In genomic region chr17:11644265-11645212, GRCh38 we compare ENCODE assay signal across 1 cellular context.
TF ChIP-seq lines count a peak whose summit lies in the region.

No MANE protein-coding gene starts in this region.

TF ChIP-seq in HepG2, 621 proteins besides CTCF, POLR2A, EP300 and RAD21 (continued from another document):
- TF ChIP-seq ZBTB40 (IDR thresholded peaks at IDR 0.05) (no peak), ZBTB40 (CRISPR knock-in tag; IDR thresholded peaks at IDR 0.05) (no peak), ZNF562 (CRISPR knock-in tag; IDR thresholded peaks at IDR 0.05; ENCODE audit: borderline replicate concordance) (no peak), SRY (CRISPR knock-in tag; IDR thresholded peaks at IDR 0.05) (no peak), ELF3 (CRISPR knock-in tag; IDR thresholded peaks at IDR 0.05) (peak; percentile 47; the same call in 1 of the 2 replicates), JUNB (CRISPR knock-in tag; IDR thresholded peaks at IDR 0.05; ENCODE audit: borderline replicate concordance) (no peak), KLF11 (CRISPR knock-in tag; IDR thresholded peaks at IDR 0.05) (no peak), MAFK (conservative IDR thresholded peaks at IDR 0.05 in 1 of 2, IDR thresholded peaks at IDR 0.05 in 1 of 2; ENCODE audit: low read length in 2 of 2) (peak; percentile 77 to 88), KDM6A (CRISPR knock-in tag; IDR thresholded peaks at IDR 0.05; ENCODE audit: low read depth) (no peak), HES4 (CRISPR knock-in tag; IDR thresholded peaks at IDR 0.05; ENCODE audit: borderline replicate concordance) (no peak), NR0B2 (CRISPR knock-in tag; IDR thresholded peaks at IDR 0.05) (no peak), TGIF2 (CRISPR knock-in tag; IDR thresholded peaks at IDR 0.05) (no peak), MAFG (CRISPR knock-in tag; IDR thresholded peaks at IDR 0.05) (no peak), ZNF558 (CRISPR knock-in tag; IDR thresholded peaks at IDR 0.05; ENCODE audit: borderline replicate concordance) (no peak), USF2 (IDR thresholded peaks at IDR 0.05; ENCODE audit: low read depth, low read length) (no peak), USF2 (CRISPR knock-in tag; IDR thresholded peaks at IDR 0.05; ENCODE audit: borderline replicate concordance) (no peak), ZNF563 (CRISPR knock-in tag; IDR thresholded peaks at IDR 0.05) (no peak), ZNF891 (CRISPR knock-in tag; IDR thresholded peaks at IDR 0.05) (no peak), GABPB1 (CRISPR knock-in tag; IDR thresholded peaks at IDR 0.05) (peak; percentile 76), TP53 (CRISPR knock-in tag; conservative IDR thresholded peaks at IDR 0.05) (no peak), ARNTL (CRISPR knock-in tag; IDR thresholded peaks at IDR 0.05) (no peak), ESRRA (CRISPR knock-in tag; IDR thresholded peaks at IDR 0.05; ENCODE audit: low read depth) (no peak), ZNF512 (CRISPR knock-in tag; IDR thresholded peaks at IDR 0.05) (no peak), ETV5 (CRISPR knock-in tag; IDR thresholded peaks at IDR 0.05; ENCODE audit: borderline replicate concordance) (peak; percentile 20; the same call in 1 of the 2 replicates), ZNF850 (CRISPR knock-in tag; conservative IDR thresholded peaks at IDR 0.05) (no peak), RELA (CRISPR knock-in tag; IDR thresholded peaks at IDR 0.05) (no peak), STAG1 (CRISPR knock-in tag; IDR thresholded peaks at IDR 0.05) (peak; percentile 71), ZBTB7B (CRISPR knock-in tag; IDR thresholded peaks at IDR 0.05) (no peak), RFX1 (IDR thresholded peaks at IDR 0.05) (no peak), GABPA (IDR thresholded peaks at IDR 0.05; ENCODE audit: low read depth, low read length) (no peak), GABPA (CRISPR knock-in tag; IDR thresholded peaks at IDR 0.05; ENCODE audit: low read depth) (peak; percentile 71), FOSL1 (CRISPR knock-in tag; IDR thresholded peaks at IDR 0.05; ENCODE audit: borderline replicate concordance) (no peak), HNF1B (CRISPR knock-in tag; IDR thresholded peaks at IDR 0.05) (no peak), MAFF (IDR thresholded peaks at IDR 0.05; ENCODE audit: low read depth, low read length) (peak; percentile 83), ELF1 (CRISPR knock-in tag; IDR thresholded peaks at IDR 0.05) (peak; percentile 61; the same call in 1 of the 2 replicates), TMF1 (CRISPR knock-in tag; IDR thresholded peaks at IDR 0.05; ENCODE audit: low read depth) (no peak)
- TF ChIP-seq, protein P1, sequence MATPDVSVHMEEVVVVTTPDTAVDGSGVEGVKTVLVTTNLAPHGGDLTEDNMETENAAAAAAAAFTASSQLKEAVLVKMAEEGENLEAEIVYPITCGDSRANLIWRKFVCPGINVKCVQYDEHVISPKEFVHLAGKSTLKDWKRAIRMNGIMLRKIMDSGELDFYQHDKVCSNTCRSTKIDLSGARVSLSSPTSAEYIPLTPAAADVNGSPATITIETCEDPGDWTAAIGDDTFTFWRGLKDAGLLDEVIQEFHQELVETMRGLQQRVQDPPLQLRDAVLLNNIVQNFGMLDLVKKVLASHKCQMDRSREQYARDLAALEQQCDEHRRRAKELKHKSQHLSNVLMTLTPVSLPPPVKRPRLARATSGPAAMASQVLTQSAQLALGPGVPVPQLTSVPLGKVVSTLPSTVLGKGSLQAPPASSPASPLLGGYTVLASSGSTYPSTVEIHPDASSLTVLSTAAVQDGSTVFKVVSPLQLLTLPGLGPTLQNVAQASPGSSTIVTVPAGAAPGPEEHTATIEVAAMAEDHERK (CRISPR knock-in tag; IDR thresholded peaks at IDR 0.05; ENCODE audit: low read depth): no peak
- TF ChIP-seq, protein P2, sequence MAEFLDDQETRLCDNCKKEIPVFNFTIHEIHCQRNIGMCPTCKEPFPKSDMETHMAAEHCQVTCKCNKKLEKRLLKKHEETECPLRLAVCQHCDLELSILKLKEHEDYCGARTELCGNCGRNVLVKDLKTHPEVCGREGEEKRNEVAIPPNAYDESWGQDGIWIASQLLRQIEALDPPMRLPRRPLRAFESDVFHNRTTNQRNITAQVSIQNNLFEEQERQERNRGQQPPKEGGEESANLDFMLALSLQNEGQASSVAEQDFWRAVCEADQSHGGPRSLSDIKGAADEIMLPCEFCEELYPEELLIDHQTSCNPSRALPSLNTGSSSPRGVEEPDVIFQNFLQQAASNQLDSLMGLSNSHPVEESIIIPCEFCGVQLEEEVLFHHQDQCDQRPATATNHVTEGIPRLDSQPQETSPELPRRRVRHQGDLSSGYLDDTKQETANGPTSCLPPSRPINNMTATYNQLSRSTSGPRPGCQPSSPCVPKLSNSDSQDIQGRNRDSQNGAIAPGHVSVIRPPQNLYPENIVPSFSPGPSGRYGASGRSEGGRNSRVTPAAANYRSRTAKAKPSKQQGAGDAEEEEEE (CRISPR knock-in tag; IDR thresholded peaks at IDR 0.05; ENCODE audit: borderline replicate concordance): no peak
- TF ChIP-seq, protein P3, sequence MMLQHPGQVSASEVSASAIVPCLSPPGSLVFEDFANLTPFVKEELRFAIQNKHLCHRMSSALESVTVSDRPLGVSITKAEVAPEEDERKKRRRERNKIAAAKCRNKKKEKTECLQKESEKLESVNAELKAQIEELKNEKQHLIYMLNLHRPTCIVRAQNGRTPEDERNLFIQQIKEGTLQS (CRISPR knock-in tag; IDR thresholded peaks at IDR 0.05): no peak
